Comparison of ENCODE assay signal across 2 cellular contexts in the genomic region with DNA sequence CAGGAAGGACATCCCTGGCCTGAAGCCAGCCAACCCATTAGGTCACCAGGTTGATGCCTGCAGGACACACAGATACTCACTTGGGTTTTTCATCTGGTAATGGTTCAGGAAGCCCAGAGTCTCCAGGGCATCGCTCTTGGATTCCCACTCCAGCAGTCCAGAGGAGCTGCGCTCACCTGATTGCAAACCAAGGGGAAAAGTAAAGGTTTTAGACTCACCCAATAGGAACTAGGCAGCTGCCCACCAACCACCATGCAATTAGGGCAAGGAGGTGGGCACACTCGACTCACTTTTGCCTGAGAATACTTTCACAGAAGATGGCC.
TF ChIP-seq lines count a peak whose summit lies in the region.

No MANE protein-coding gene starts in this region.

TF ChIP-seq in HEK293, 187 proteins besides CTCF, POLR2A, EP300 and RAD21:
- TF ChIP-seq HIC1 (tag by site-specific recombination; IDR thresholded peaks at IDR 0.05): 0 out of 2 replicates have a peak, but pooled peaks have one; percentile 8
- TF ChIP-seq ZNF600 (tag by site-specific recombination; IDR thresholded peaks at IDR 0.05): 0 out of 2 replicates have a peak, but pooled peaks have one; percentile 4
- TF ChIP-seq ZNF571 (tag by site-specific recombination; IDR thresholded peaks at IDR 0.05): no peak
- TF ChIP-seq ZNF335 (tag by site-specific recombination; conservative IDR thresholded peaks at IDR 0.05): peak; percentile 86

TF ChIP-seq in WTC11, 78 proteins besides CTCF, POLR2A, EP300 and RAD21 (continued from another document):
- no peak for TF ChIP-seq ETV6 (CRISPR knock-in tag; IDR thresholded peaks at IDR 0.05)
- TF ChIP-seq, protein P1, sequence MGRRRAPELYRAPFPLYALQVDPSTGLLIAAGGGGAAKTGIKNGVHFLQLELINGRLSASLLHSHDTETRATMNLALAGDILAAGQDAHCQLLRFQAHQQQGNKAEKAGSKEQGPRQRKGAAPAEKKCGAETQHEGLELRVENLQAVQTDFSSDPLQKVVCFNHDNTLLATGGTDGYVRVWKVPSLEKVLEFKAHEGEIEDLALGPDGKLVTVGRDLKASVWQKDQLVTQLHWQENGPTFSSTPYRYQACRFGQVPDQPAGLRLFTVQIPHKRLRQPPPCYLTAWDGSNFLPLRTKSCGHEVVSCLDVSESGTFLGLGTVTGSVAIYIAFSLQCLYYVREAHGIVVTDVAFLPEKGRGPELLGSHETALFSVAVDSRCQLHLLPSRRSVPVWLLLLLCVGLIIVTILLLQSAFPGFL (CRISPR knock-in tag; IDR thresholded peaks at IDR 0.05; ENCODE audit: borderline replicate concordance): no peak
- TF ChIP-seq HMGA2 (CRISPR knock-in tag; IDR thresholded peaks at IDR 0.05): no peak
- TF ChIP-seq JAZF1 (CRISPR knock-in tag; IDR thresholded peaks at IDR 0.05): no peak
- TF ChIP-seq GTF2I (CRISPR knock-in tag; conservative IDR thresholded peaks at IDR 0.05): no peak
- no peak for TF ChIP-seq SMAD4 (CRISPR knock-in tag; IDR thresholded peaks at IDR 0.05)
- no peak for TF ChIP-seq PRRX2 (CRISPR knock-in tag; IDR thresholded peaks at IDR 0.05)
- TF ChIP-seq CREM (CRISPR knock-in tag; IDR thresholded peaks at IDR 0.05): no peak
- no peak for TF ChIP-seq FOXJ3 (CRISPR knock-in tag; IDR thresholded peaks at IDR 0.05; ENCODE audit: borderline replicate concordance)
TF ChIP-seq in WTC11: peak in this region for 0.
